ENCODE assay signal across 19 cellular contexts in genomic region chrX:65971151-65971550, GRCh38.
"Had no signal": no experiment of that assay in that cellular context is flagged by ENCODE, and none has a peak within 500 bp of the region (broad histone marks: within the 10 kb centered on the region; RNA-seq: fewer than 3 reads in every experiment).

No MANE protein-coding gene starts in this region.

- H3K4me1 Mint-ChIP-seq: naive thymus-derived CD8-positive, alpha-beta T cell; stimulated activated naive B cell treated with anti-CD40 and anti-IgM and Interleukin-4, amounts not matched to agents 10 μg/mL and 1 μg/mL and 100 μg/mL, for 72 hours had no signal

- ATAC-seq: activated CD4-positive, CD25-positive, alpha-beta regulatory T cell treated with anti-CD3 and anti-CD28 coated beads, Interleukin-2, amount 50 U/mL, for 24 hours; left colon; stimulated activated naive B cell treated with anti-CD40 and anti-IgM and Interleukin-4, amounts not matched to agents 10 μg/mL and 1 μg/mL and 100 μg/mL, for 72 hours; T-cell had no signal

- H3K36me3 Mint-ChIP-seq: activated naive CD4-positive, alpha-beta T cell treated with anti-CD3 and anti-CD28 coated beads, Interleukin-2, amount 50 U/mL, for 24 hours; memory B cell; naive thymus-derived CD8-positive, alpha-beta T cell; stimulated activated naive B cell treated with anti-CD40 and anti-IgM and Interleukin-4, amounts not matched to agents 10 μg/mL and 1 μg/mL and 100 μg/mL, for 72 hours; T-cell had no signal

- H3K27me3 Mint-ChIP-seq: activated naive CD4-positive, alpha-beta T cell treated with anti-CD3 and anti-CD28 coated beads, Interleukin-2, amount 50 U/mL, for 24 hours; memory B cell; naive thymus-derived CD8-positive, alpha-beta T cell had no signal

- H3K4me3 Mint-ChIP-seq: activated naive CD4-positive, alpha-beta T cell treated with anti-CD3 and anti-CD28 coated beads, Interleukin-2, amount 50 U/mL, for 24 hours; activated T-cell treated with anti-CD3 and anti-CD28 coated beads, Interleukin-2, amount 50 U/mL, for 24 hours; memory B cell; stimulated activated naive B cell treated with anti-CD40 and anti-IgM and Interleukin-4, amounts not matched to agents 10 μg/mL and 1 μg/mL and 100 μg/mL, for 72 hours; T-cell had no signal

- H3K4me1 ChIP-seq: tibial artery, uterus had no signal

- H3K4me3 ChIP-seq: coronary artery, tibial artery, uterus had no signal

- H3K27me3 ChIP-seq: tibial artery had no signal

- H3K36me3 ChIP-seq: tibial artery, uterus had no signal

- H3K27ac Mint-ChIP-seq: activated naive CD4-positive, alpha-beta T cell treated with anti-CD3 and anti-CD28 coated beads, Interleukin-2, amount 50 U/mL, for 24 hours; activated T-cell treated with anti-CD3 and anti-CD28 coated beads, Interleukin-2, amount 50 U/mL, for 24 hours; memory B cell; stimulated activated naive B cell treated with anti-CD40 and anti-IgM and Interleukin-4, amounts not matched to agents 10 μg/mL and 1 μg/mL and 100 μg/mL, for 72 hours; T-cell had no signal

- H3K9me3 ChIP-seq: tibial artery, uterus had no signal

- DNase-seq: activated CD4-positive, alpha-beta T cell treated with anti-CD3 and anti-CD28 coated beads, Interleukin-2, amount 50 U/mL, for 4 hours; activated T-cell treated with anti-CD3 and anti-CD28 coated beads, Interleukin-2, amount 50 U/mL, for 24 hours; amniotic stem cell; caudate nucleus; effector CD8-positive, alpha-beta T cell; foreskin fibroblast; left colon; stimulated activated CD4-positive, alpha-beta T cell treated with anti-CD3 and anti-CD28 coated beads, Interleukin-15, amount 100 ng/mL, for 24 hours; stimulated activated CD4-positive, alpha-beta T cell treated with anti-CD3 and anti-CD28 coated beads, Interleukin-4, amount 100 ng/mL, for 1 hour; stimulated activated naive B cell treated with anti-CD40 and anti-IgM and Interleukin-4, amounts not matched to agents 10 μg/mL and 1 μg/mL and 100 μg/mL, for 72 hours; T-helper 9 cell; tibial artery; uterus had no signal

- H3K9me3 Mint-ChIP-seq: activated naive CD4-positive, alpha-beta T cell treated with anti-CD3 and anti-CD28 coated beads, Interleukin-2, amount 50 U/mL, for 24 hours; activated T-cell treated with anti-CD3 and anti-CD28 coated beads, Interleukin-2, amount 50 U/mL, for 24 hours; memory B cell; stimulated activated naive B cell treated with anti-CD40 and anti-IgM and Interleukin-4, amounts not matched to agents 10 μg/mL and 1 μg/mL and 100 μg/mL, for 72 hours; T-cell had no signal

- H3K27ac ChIP-seq: coronary artery, tibial artery, uterus had no signal
